ENCODE assay signal across 15 cellular contexts in genomic region chr9:120066315-120066714, GRCh38.
DNase-seq lines count a peak whose midpoint lies in the region; ATAC-seq and TF ChIP-seq lines count a peak whose summit lies in the region.
"Had no signal": no experiment of that assay in that cellular context is flagged by ENCODE, and none has a peak within 500 bp of the region (broad histone marks: within the 10 kb centered on the region; RNA-seq: fewer than 3 reads in every experiment).

No MANE protein-coding gene starts in this region.

- CTCF ChIA-PET in BJ (lab: Yijun Ruan, JAX), result no interaction called here

- no peak for ATAC-seq in GM21390 (IDR thresholded peaks at IDR 0.05; ENCODE audit: unreplicated experiment)
- ATAC-seq: GM23338, K562 had no signal

- POLR2A ChIA-PET in BJ (lab: Charles Lee), result no interaction called here

- H3K4me3 ChIP-seq in BJ (ENCODE audit: low read depth, low read length), result no peak overlapping the region
- H3K4me3 ChIP-seq: GM23338, K562 had no signal

- no peaks in the 10 kb centered on the region for H3K27me3 ChIP-seq in BJ (ENCODE audit: control insufficient read depth, insufficient read depth, low read length)

- DNase-seq in BJ (ENCODE audit: low read depth) (peak; percentile 2), GM04504 (ENCODE audit: low read depth) (peak; percentile 9), foreskin melanocyte (peak; percentile 35), superior temporal gyrus (ENCODE audit: extremely low spot score) (peak; percentile 32), NCI-H187 (lab: John Stamatoyannopoulos, UW) (no peak), nucleus accumbens (lab: John Stamatoyannopoulos, UW) (no peak)
- DNase-seq: ACHN, Calu3, NCI-H1092, NCI-H2171 treated with DMSO at 0.1 percent for 48 hours, NCI-H510A treated with DMSO at 0.1 percent for 48 hours, SHP77 treated with DMSO at 0.1 percent for 48 hours had no signal

- no peak for TF ChIP-seq CTCF in BJ (IDR thresholded peaks at IDR 0.05; ENCODE audit: insufficient read depth, low read depth, low read length)

- H3K36me3 ChIP-seq in BJ (ENCODE audit: control insufficient read depth, insufficient read depth, low read length), result no peaks in the 10 kb centered on the region

Comparison
In these comparisons a context has a peak if more than half of its experiments do, and no peak if none do; other contexts are left out.
1. DNase-seq: peak in BJ (single experiment), GM04504 (single experiment), foreskin melanocyte (single experiment) and superior temporal gyrus (single experiment); none in NCI-H187 (0 of 2) and nucleus accumbens (0 of 56).